ENCODE assay signal across 23 cellular contexts in the genomic region with DNA sequence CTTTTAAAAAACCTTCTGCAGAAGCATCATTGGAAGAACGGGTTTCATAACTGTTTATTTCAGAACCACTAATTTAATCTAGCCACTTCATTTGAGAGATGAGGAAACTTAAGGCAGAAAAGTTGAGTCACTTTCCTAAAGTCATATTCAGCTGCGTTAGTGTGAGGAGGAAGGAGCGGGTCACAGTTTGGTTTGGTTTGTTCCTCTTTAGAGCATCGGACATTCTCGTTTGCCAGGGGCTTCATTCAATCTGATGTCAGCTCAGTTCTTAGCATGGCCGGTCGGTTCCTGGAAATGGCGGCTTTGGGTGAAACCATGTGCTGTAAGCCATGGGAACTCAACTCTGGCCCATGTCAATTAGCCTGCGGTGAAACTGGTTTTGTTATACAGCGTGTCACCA.
DNase-seq lines count a peak whose midpoint lies in the region; ATAC-seq and TF ChIP-seq lines count a peak whose summit lies in the region.
"Had no signal": no experiment of that assay in that cellular context is flagged by ENCODE, and none has a peak within 500 bp of the region (broad histone marks: within the 10 kb centered on the region; RNA-seq: fewer than 3 reads in every experiment).

No MANE protein-coding gene starts in this region.

- H2BK15ac ChIP-seq in neuronal stem cell (ENCODE audit: low read length): no peak overlapping the region

- H3K18ac ChIP-seq in neuronal stem cell (ENCODE audit: low read length): no peak overlapping the region

- H3K36me3 ChIP-seq in neuronal stem cell (replicated peaks in 1 of 2; ENCODE audit: control insufficient read depth in 2 of 2, insufficient read depth in 2 of 2, low read length in 2 of 2): peaks cover 9 to 12% of the 10 kb centered on the region in 2 donors
- H3K36me3 ChIP-seq: WERI-Rb-1 had no signal

- H3K9me3 ChIP-seq in neuronal stem cell (replicated peaks in 1 of 2; ENCODE audit: control insufficient read depth in 2 of 2, insufficient read depth in 1 of 2, low read depth in 1 of 2, low read length in 2 of 2): no peaks in the 10 kb centered on the region
- H3K9me3 ChIP-seq: BLaER1 treated with 17β-estradiol and CSF1 and Interleukin-3, amounts not matched to agents 10 nM and 100 nM; psoas muscle; testis had no signal

- no peaks in the 10 kb centered on the region for H3K27me3 Mint-ChIP-seq in activated naive CD8-positive, alpha-beta T cell treated with anti-CD3 and anti-CD28 coated beads, Interleukin-2, amount 50 U/mL, for 24 hours
- H3K27me3 Mint-ChIP-seq: activated CD4-positive, alpha-beta memory T cell treated with anti-CD3 and anti-CD28 coated beads for 36 hours; memory B cell had no signal

- CTCF ChIA-PET in HEK293T (lab: Yijun Ruan, JAX): no interaction called here

- no peak overlapping the region for H3K27ac ChIP-seq in neuronal stem cell (replicated peaks; ENCODE audit: low read length)
- H3K27ac ChIP-seq: BLaER1 treated with 17β-estradiol and CSF1 and Interleukin-3, amounts not matched to agents 10 nM and 100 nM; psoas muscle; WERI-Rb-1 had no signal

- peaks cover 9 to 16% of the 10 kb centered on the region in 2 donors for H3K4me1 ChIP-seq in neuronal stem cell (ENCODE audit: control insufficient read depth in 2 of 2, insufficient read depth in 1 of 2, low read depth in 1 of 2, low read length in 2 of 2)
- H3K4me1 ChIP-seq: psoas muscle, testis had no signal

- peak; percentile 62 for ATAC-seq in activated naive CD8-positive, alpha-beta T cell treated with anti-CD3 and anti-CD28 coated beads, Interleukin-2, amount 50 U/mL, for 24 hours
- ATAC-seq in HG03108 (IDR thresholded peaks at IDR 0.05; ENCODE audit: unreplicated experiment): no peak
- ATAC-seq: GM12878; psoas muscle; stimulated activated effector memory CD8-positive, alpha-beta T cell treated with anti-CD3 and anti-CD28 coated beads, Interleukin-12 subunit alpha, Interleukin-12 subunit beta, amount 100 ng/mL, for 72 hours had no signal

- no peak overlapping the region for H2AK5ac ChIP-seq in neuronal stem cell (ENCODE audit: low read depth, low read length)

- no peak overlapping the region for H3K4me2 ChIP-seq in neuronal stem cell (ENCODE audit: insufficient read depth, low read length, poor library complexity, severe bottlenecking)
- H3K4me2 ChIP-seq: BLaER1 treated with 17β-estradiol and CSF1 and Interleukin-3, amounts not matched to agents 10 nM and 100 nM had no signal

- no peaks in the 10 kb centered on the region for H3K9me3 Mint-ChIP-seq in activated naive CD8-positive, alpha-beta T cell treated with anti-CD3 and anti-CD28 coated beads, Interleukin-2, amount 50 U/mL, for 24 hours
- H3K9me3 Mint-ChIP-seq: activated CD4-positive, alpha-beta memory T cell treated with anti-CD3 and anti-CD28 coated beads for 36 hours; activated naive CD4-positive, alpha-beta T cell treated with anti-CD3 and anti-CD28 coated beads for 36 hours; memory B cell; stimulated activated effector memory CD8-positive, alpha-beta T cell treated with anti-CD3 and anti-CD28 coated beads, Interleukin-12 subunit alpha, Interleukin-12 subunit beta, amount 100 ng/mL, for 72 hours; T-helper 1 cell treated with Interleukin-12 subunit alpha and Interleukin-12 subunit beta and Interleukin-4 antibody, amounts not matched to agents 30 μg/mL and 1 μg/mL, for 36 hours had no signal

- H3K79me1 ChIP-seq in neuronal stem cell (ENCODE audit: low read depth, low read length): peaks cover 2% of the 10 kb centered on the region

- H4K91ac ChIP-seq in neuronal stem cell (ENCODE audit: low read depth, low read length, poor library complexity): no peak overlapping the region

- no peak overlapping the region for H3K4me3 ChIP-seq in neuronal stem cell (ENCODE audit: low read length in 2 of 2)
- H3K4me3 ChIP-seq: BLaER1 treated with 17β-estradiol and CSF1 and Interleukin-3, amounts not matched to agents 10 nM and 100 nM; GM12878; psoas muscle; testis had no signal

- no peak overlapping the region for H2AFZ ChIP-seq in neuronal stem cell (ENCODE audit: low read length)

- H3K27ac Mint-ChIP-seq in activated naive CD8-positive, alpha-beta T cell treated with anti-CD3 and anti-CD28 coated beads, Interleukin-2, amount 50 U/mL, for 24 hours: no peak overlapping the region
- H3K27ac Mint-ChIP-seq: activated CD4-positive, alpha-beta memory T cell treated with anti-CD3 and anti-CD28 coated beads for 36 hours; memory B cell; stimulated activated effector memory CD8-positive, alpha-beta T cell treated with anti-CD3 and anti-CD28 coated beads, Interleukin-12 subunit alpha, Interleukin-12 subunit beta, amount 100 ng/mL, for 72 hours; T-helper 1 cell treated with Interleukin-12 subunit alpha and Interleukin-12 subunit beta and Interleukin-4 antibody, amounts not matched to agents 30 μg/mL and 1 μg/mL, for 36 hours had no signal

- H3K4me1 Mint-ChIP-seq in activated naive CD8-positive, alpha-beta T cell treated with anti-CD3 and anti-CD28 coated beads, Interleukin-2, amount 50 U/mL, for 24 hours: peaks cover 46% of the 10 kb centered on the region
- H3K4me1 Mint-ChIP-seq: memory B cell; stimulated activated effector memory CD8-positive, alpha-beta T cell treated with anti-CD3 and anti-CD28 coated beads, Interleukin-12 subunit alpha, Interleukin-12 subunit beta, amount 100 ng/mL, for 72 hours had no signal

- no peak overlapping the region for H3K23ac ChIP-seq in neuronal stem cell (ENCODE audit: low read depth, low read length, poor library complexity)

- H2BK12ac ChIP-seq in neuronal stem cell (ENCODE audit: low read length): no peak overlapping the region

- no peak overlapping the region for H2BK120ac ChIP-seq in neuronal stem cell (ENCODE audit: low read depth, low read length)

- no peak overlapping the region for H3K4me3 Mint-ChIP-seq in activated naive CD8-positive, alpha-beta T cell treated with anti-CD3 and anti-CD28 coated beads, Interleukin-2, amount 50 U/mL, for 24 hours
- H3K4me3 Mint-ChIP-seq: activated CD4-positive, alpha-beta memory T cell treated with anti-CD3 and anti-CD28 coated beads for 36 hours; activated naive CD4-positive, alpha-beta T cell treated with anti-CD3 and anti-CD28 coated beads for 36 hours; memory B cell; stimulated activated effector memory CD8-positive, alpha-beta T cell treated with anti-CD3 and anti-CD28 coated beads, Interleukin-12 subunit alpha, Interleukin-12 subunit beta, amount 100 ng/mL, for 72 hours; T-helper 1 cell treated with Interleukin-12 subunit alpha and Interleukin-12 subunit beta and Interleukin-4 antibody, amounts not matched to agents 30 μg/mL and 1 μg/mL, for 36 hours had no signal

- POLR2A ChIA-PET in HEK293T (lab: Yijun Ruan, JAX): no interaction called here

- no peak overlapping the region for H3K9ac ChIP-seq in neuronal stem cell (ENCODE audit: low read depth, low read length, poor library complexity)
- H3K9ac ChIP-seq: BLaER1 treated with 17β-estradiol and CSF1 and Interleukin-3, amounts not matched to agents 10 nM and 100 nM had no signal

- no CpG with 5 or more reads among the region's 10 CpGs for WGBS in neuronal stem cell (ENCODE audit: extremely low coverage in 2 of 2, insufficient read length in 2 of 2, insufficient replicate concordance in 1 of 2), 2 donors

- no peak overlapping the region for H3K14ac ChIP-seq in neuronal stem cell (ENCODE audit: low read length)

- H4K8ac ChIP-seq in neuronal stem cell (ENCODE audit: low read depth, low read length): no peak overlapping the region

- H3K36me3 Mint-ChIP-seq in activated naive CD8-positive, alpha-beta T cell treated with anti-CD3 and anti-CD28 coated beads, Interleukin-2, amount 50 U/mL, for 24 hours (ENCODE audit: low read depth): no peaks in the 10 kb centered on the region
- H3K36me3 Mint-ChIP-seq: activated CD4-positive, alpha-beta memory T cell treated with anti-CD3 and anti-CD28 coated beads for 36 hours; stimulated activated effector memory CD8-positive, alpha-beta T cell treated with anti-CD3 and anti-CD28 coated beads, Interleukin-12 subunit alpha, Interleukin-12 subunit beta, amount 100 ng/mL, for 72 hours had no signal

- H2BK5ac ChIP-seq in neuronal stem cell (ENCODE audit: low read length): no peak overlapping the region

- no peak overlapping the region for H3K4ac ChIP-seq in neuronal stem cell (ENCODE audit: low read length)

- DNase-seq in stimulated activated CD8-positive, alpha-beta memory T cell treated with anti-CD3 and anti-CD28 coated beads, Interleukin-15, amount 100 ng/mL, for 48 hours (ENCODE audit: low read depth in 2 of 2): peak; percentile 17 to 19
- DNase-seq in stimulated activated CD8-positive, alpha-beta memory T cell treated with anti-CD3 and anti-CD28 coated beads, Interleukin-4, amount 100 ng/mL, for 48 hours: no peak
- DNase-seq in SIG-M5 treated with dmso at 0.1 percent for 504 hours (lab: John Stamatoyannopoulos, UW; ENCODE audit: unreplicated experiment) (peak; percentile 90), HEK293T (ENCODE audit: extremely low spot score) (no peak), neuronal stem cell (ENCODE audit: low spot score) (no peak)
- DNase-seq in activated naive CD8-positive, alpha-beta T cell treated with anti-CD3 and anti-CD28 coated beads, Interleukin-2, amount 50 U/mL, for 24 hours: no peak
- DNase-seq: activated CD4-positive, alpha-beta memory T cell treated with anti-CD3 and anti-CD28 coated beads for 36 hours; activated naive CD4-positive, alpha-beta T cell treated with anti-CD3 and anti-CD28 coated beads for 36 hours; effector memory CD4-positive, alpha-beta T cell; foreskin fibroblast; H7; NCI-H1417; NCI-H2107; psoas muscle; SHP77 treated with DMSO at 0.1 percent for 48 hours; testis; WERI-Rb-1 had no signal

- H3K27me3 ChIP-seq in neuronal stem cell (ENCODE audit: control insufficient read depth in 3 of 3, insufficient read depth in 3 of 3, low read depth in 1 of 3, low read length in 3 of 3): no peaks in the 10 kb centered on the region
- H3K27me3 ChIP-seq: BLaER1 treated with 17β-estradiol and CSF1 and Interleukin-3, amounts not matched to agents 10 nM and 100 nM; testis had no signal

TF ChIP-seq in HEK293T, 16 proteins besides CTCF, POLR2A, EP300 and RAD21 (continues in another document):
- no peak for TF ChIP-seq SP1 (IDR thresholded peaks at IDR 0.05)
- TF ChIP-seq CTBP1 (IDR thresholded peaks at IDR 0.05; ENCODE audit: borderline replicate concordance): no peak
- no peak for TF ChIP-seq PKNOX1 (IDR thresholded peaks at IDR 0.05)
- no peak for TF ChIP-seq FOXA1 (IDR thresholded peaks at IDR 0.05)
- no peak for TF ChIP-seq LEF1 (IDR thresholded peaks at IDR 0.05; ENCODE audit: borderline replicate concordance)
- no peak for TF ChIP-seq BHLHE40 (IDR thresholded peaks at IDR 0.05; ENCODE audit: borderline replicate concordance)
- no peak for TF ChIP-seq TARDBP (IDR thresholded peaks at IDR 0.05)

Comparison
In these comparisons a context has a peak if more than half of its experiments do, and no peak if none do; other contexts are left out.
1. DNase-seq: peak in stimulated activated CD8-positive, alpha-beta memory T cell treated with anti-CD3 and anti-CD28 coated beads, Interleukin-15, amount 100 ng/mL, for 48 hours (2 of 2) and SIG-M5 treated with dmso at 0.1 percent for 504 hours (single experiment); none in stimulated activated CD8-positive, alpha-beta memory T cell treated with anti-CD3 and anti-CD28 coated beads, Interleukin-4, amount 100 ng/mL, for 48 hours (single experiment), activated naive CD8-positive, alpha-beta T cell treated with anti-CD3 and anti-CD28 coated beads, Interleukin-2, amount 50 U/mL, for 24 hours (single experiment), HEK293T (single experiment) and neuronal stem cell (single experiment).